In genomic region chr15:64985382-64986033, GRCh38 we compare ENCODE assay signal across 12 cellular contexts. TPM values are rescaled to one million over a fixed set of nuclear protein-coding genes. Genes with fewer than 3 reads are reported as not detected.
DNase-seq lines count a peak whose midpoint lies in the region; ATAC-seq, FAIRE-seq and TF ChIP-seq lines count a peak whose summit lies in the region.
"Had no signal": no experiment of that assay in that cellular context is flagged by ENCODE, and none has a peak within 500 bp of the region (broad histone marks: within the 10 kb centered on the region; RNA-seq: fewer than 3 reads in every experiment).

No MANE protein-coding gene starts in this region.

- ATAC-seq in A549 (no peak), lung (ENCODE audit: insufficient read depth, low FRiP score) (peak; percentile 12), GM21723 (IDR thresholded peaks at IDR 0.05; ENCODE audit: unreplicated experiment) (no peak), HG02759 (IDR thresholded peaks at IDR 0.05; ENCODE audit: unreplicated experiment) (no peak)
- ATAC-seq: HCT116 had no signal

- no peak for TF ChIP-seq EP300 in A549 (IDR thresholded peaks at IDR 0.05)

- peak overlapping the region in 1 of 2 experiments; percentile 57; a peak in 3 of 6 replicates for H3K27ac ChIP-seq in A549
- peak overlapping the region in 1 of 2 donors; percentile 81 for H3K27ac ChIP-seq in lung (ENCODE audit: low read depth in 1 of 2, low read length in 1 of 2)
- H3K27ac ChIP-seq: parathyroid adenoma had no signal

- POLR2A ChIA-PET in A549 (lab: Yijun Ruan, JAX) = no interaction called here
- POLR2A ChIA-PET in GM10248 (lab: Yijun Ruan, JAX) = no interaction called here

- WGBS in A549 (ENCODE audit: missing lambda C conversion rate) = 43% methylated on average over 8 of the region's 8 CpGs
- WGBS in lung, 2 donors = 7 to 22% methylated on average over 8 of the region's 8 CpGs

- peaks cover 0 to 4% of the 10 kb centered on the region in 2 donors for H3K36me3 ChIP-seq in lung (ENCODE audit: control insufficient read depth in 2 of 2, insufficient read depth in 2 of 2, low read length in 2 of 2)

- H3K4me2 ChIP-seq in A549 = peak overlapping the region; percentile 55

- H3K9me3 Mint-ChIP-seq in activated naive CD8-positive, alpha-beta T cell treated with anti-CD3 and anti-CD28 coated beads for 36 hours = no peaks in the 10 kb centered on the region

- H3K4me1 Mint-ChIP-seq in activated naive CD8-positive, alpha-beta T cell treated with anti-CD3 and anti-CD28 coated beads for 36 hours = peaks cover 41% of the 10 kb centered on the region

- no peak for TF ChIP-seq POLR2A in A549 (IDR thresholded peaks at IDR 0.05; ENCODE audit: low read length)

- no peak for TF ChIP-seq CTCF in A549 (IDR thresholded peaks at IDR 0.05)
- TF ChIP-seq CTCF in lung (IDR thresholded peaks at IDR 0.05; ENCODE audit: control extremely low read depth, extremely low read depth) = no peak
- TF ChIP-seq CTCF in GM10248 (IDR thresholded peaks at IDR 0.05; ENCODE audit: control extremely low read depth, extremely low read depth, low read depth, missing control alignments) = no peak

- H3K4me3 ChIP-seq in A549 (no peak overlapping the region), lung (no peak overlapping the region)

- peaks cover 17% of the 10 kb centered on the region for H3K36me3 Mint-ChIP-seq in activated naive CD8-positive, alpha-beta T cell treated with anti-CD3 and anti-CD28 coated beads for 36 hours

- no peak for TF ChIP-seq RAD21 in A549 (conservative IDR thresholded peaks at IDR 0.05 in 1 of 2, IDR thresholded peaks at IDR 0.05 in 1 of 2)

- FAIRE-seq in A549 (lab: Jason Lieb, UNC) = no peak

- peaks cover 22% of the 10 kb centered on the region for H3K4me1 ChIP-seq in A549
- peaks cover 2 to 3% of the 10 kb centered on the region in 2 donors for H3K4me1 ChIP-seq in lung (ENCODE audit: control insufficient read depth in 2 of 2, insufficient read depth in 2 of 2, low read length in 2 of 2)
- H3K4me1 ChIP-seq: parathyroid adenoma had no signal

- H3K4me3 Mint-ChIP-seq in activated naive CD8-positive, alpha-beta T cell treated with anti-CD3 and anti-CD28 coated beads for 36 hours = peak overlapping the region; percentile 15

- H3K27me3 ChIP-seq in lung (ENCODE audit: control insufficient read depth, insufficient read depth) = no peaks in the 10 kb centered on the region

- DNase-seq in A549 (ENCODE audit: low read depth in 1 of 2, low spot score in 1 of 2) (peak in 1 of 2 experiments; percentile 51), GM19238 (ENCODE audit: insufficient read length, low spot score) (peak; percentile 2), lung (ENCODE audit: low spot score) (peak; percentile 49), GM10248 (ENCODE audit: extremely low spot score) (no peak), NCI-H1417 (lab: John Stamatoyannopoulos, UW) (no peak)
- DNase-seq in activated naive CD8-positive, alpha-beta T cell treated with anti-CD3 and anti-CD28 coated beads for 36 hours = no peak
- DNase-seq: cortex of kidney, NCI-H1105 had no signal

- H3K9me3 ChIP-seq in A549 (no peaks in the 10 kb centered on the region), lung (ENCODE audit: control insufficient read depth in 2 of 2, insufficient read depth in 1 of 2, low read length in 1 of 2) (no peaks in the 10 kb centered on the region)

- CTCF ChIA-PET in A549 (lab: Yijun Ruan, JAX) = interaction anchor here (1.8 kb wide), 1 partner anchor 93 kb away, joined by 4 read pairs; no protein-coding TSS in a partner anchor
- CTCF ChIA-PET in GM10248 (lab: Yijun Ruan, JAX) = interaction anchor here (1.2 to 2.0 kb wide), 2 partner anchors 12 to 15 kb away, joined by 4 to 8 read pairs; no protein-coding TSS in a partner anchor

- no peaks in the 10 kb centered on the region for H3K27me3 Mint-ChIP-seq in activated naive CD8-positive, alpha-beta T cell treated with anti-CD3 and anti-CD28 coated beads for 36 hours

- H3K27ac Mint-ChIP-seq in activated naive CD8-positive, alpha-beta T cell treated with anti-CD3 and anti-CD28 coated beads for 36 hours = peak overlapping the region; percentile 50

TF ChIP-seq in A549, 52 proteins besides CTCF, POLR2A, EP300 and RAD21:
- TF ChIP-seq CBX2 (IDR thresholded peaks at IDR 0.05; ENCODE audit: borderline replicate concordance, low read depth) = no peak
- TF ChIP-seq PHF8 (IDR thresholded peaks at IDR 0.05; ENCODE audit: borderline replicate concordance, low read depth) = no peak
- TF ChIP-seq E2F6 (IDR thresholded peaks at IDR 0.05; ENCODE audit: borderline replicate concordance, low read depth) = no peak
- TF ChIP-seq ATOH8 (CRISPR knock-in tag; IDR thresholded peaks at IDR 0.05; ENCODE audit: low read depth) = no peak
- TF ChIP-seq CHD2 (IDR thresholded peaks at IDR 0.05; ENCODE audit: low read length, partially characterized antibody) = no peak
- no peak for TF ChIP-seq RFX5 (IDR thresholded peaks at IDR 0.05)
- no peak for TF ChIP-seq NR3C1 (IDR thresholded peaks at IDR 0.05)
- no peak for TF ChIP-seq RCOR1 (IDR thresholded peaks at IDR 0.05; ENCODE audit: low read depth, low read length)
- TF ChIP-seq JUNB (IDR thresholded peaks at IDR 0.05) = no peak
- TF ChIP-seq FOSL2 (IDR thresholded peaks at IDR 0.05) = no peak
- TF ChIP-seq FOSL2 (CRISPR knock-in tag; IDR thresholded peaks at IDR 0.05) = no peak
- no peak for TF ChIP-seq NFE2L2 (conservative IDR thresholded peaks at IDR 0.05; ENCODE audit: low read length)

RNA-seq across cellular contexts. Expression of gene SPG21, which starts 4.2 kb away (rescaled TPM):
- polyA plus RNA-seq in A549 (2011; rRNA removed) (146 and 155 TPM in 2 replicates), A549 (2017; fragmentation: RNase III; extraction: RNeasy Plus Mini Kit Qiagen cat#74134 plus additional on column Dnase treatment) (111 to 117 TPM (median 113 TPM) in 3 replicates), lung (10 to 100 TPM; 88.2 to 98.2 TPM)
- 84.5 and 89.8 TPM in 2 replicates for polyA plus RNA-seq in A549 (2012; cell fraction: cytosol; rRNA removed)
- polyA plus RNA-seq in A549 (2012; cell fraction: nucleus; rRNA removed) = 39.9 and 74.5 TPM in 2 replicates
- 72.7 and 74.9 TPM in 2 replicates for polyA minus RNA-seq in A549 (2011; rRNA and poly(A)+ RNA removed)
- total RNA-seq in activated naive CD8-positive, alpha-beta T cell treated with anti-CD3 and anti-CD28 coated beads for 36 hours = 10 to 100 TPM; 69.2 to 73.3 TPM
- total RNA-seq in lung = 100 to 1,000 TPM in 1 of 2 donors, 10 to 100 TPM in 1; 79.2 to 115 TPM

RNA-seq across cellular contexts. Expression of gene MTFMT, which starts 43.9 kb away (rescaled TPM):
- polyA plus RNA-seq in A549 (2011; rRNA removed) = 23.4 and 25.2 TPM in 2 replicates
- 13.2 and 14.6 TPM in 2 replicates for polyA plus RNA-seq in A549 (2012; cell fraction: cytosol; rRNA removed)
- polyA plus RNA-seq in A549 (2012; cell fraction: nucleus; rRNA removed) = 6.8 and 8.6 TPM in 2 replicates
- polyA plus RNA-seq in A549 (2017; fragmentation: RNase III; extraction: RNeasy Plus Mini Kit Qiagen cat#74134 plus additional on column Dnase treatment) = 19.2 to 21.4 TPM (median 20.8 TPM) in 3 replicates
- polyA minus RNA-seq in A549 (2011; rRNA and poly(A)+ RNA removed) = 8.7 and 10.4 TPM in 2 replicates
- 10 to 100 TPM; 26.8 to 28.3 TPM for total RNA-seq in activated naive CD8-positive, alpha-beta T cell treated with anti-CD3 and anti-CD28 coated beads for 36 hours
- total RNA-seq in lung = 10 to 100 TPM; 14.4 to 15.0 TPM
- polyA plus RNA-seq in lung = 1 to 10 TPM; 5.0 to 8.2 TPM

RNA-seq across cellular contexts. Expression of gene SLC51B, which starts 59.7 kb away (rescaled TPM):
- 16.1 and 17.9 TPM in 2 replicates for polyA plus RNA-seq in A549 (2011; rRNA removed)
- 4.2 and 4.9 TPM in 2 replicates for polyA plus RNA-seq in A549 (2012; cell fraction: cytosol; rRNA removed)
- 1.7 and 2.4 TPM in 2 replicates for polyA plus RNA-seq in A549 (2012; cell fraction: nucleus; rRNA removed)
- 8.6 to 12.2 TPM (median 8.6 TPM) in 3 replicates for polyA plus RNA-seq in A549 (2017; fragmentation: RNase III; extraction: RNeasy Plus Mini Kit Qiagen cat#74134 plus additional on column Dnase treatment)
- 2.9 and 3.1 TPM in 2 replicates for polyA minus RNA-seq in A549 (2011; rRNA and poly(A)+ RNA removed)
- total RNA-seq in activated naive CD8-positive, alpha-beta T cell treated with anti-CD3 and anti-CD28 coated beads for 36 hours = not detected
- total RNA-seq in lung = 1 to 10 TPM in 1 of 2 donors, under 1 TPM in 1; 0.85 to 3.0 TPM
- polyA plus RNA-seq in lung = 1 to 10 TPM in 1 of 2 donors, under 1 TPM in 1; 0.98 to 7.3 TPM

Comparison
In these comparisons a context has a peak if more than half of its experiments do, and no peak if none do; other contexts are left out.
1. DNase-seq: peak in GM19238 (single experiment) and lung (single experiment); none in activated naive CD8-positive, alpha-beta T cell treated with anti-CD3 and anti-CD28 coated beads for 36 hours (single experiment), GM10248 (single experiment) and NCI-H1417 (0 of 3).